ENCODE assay signal across 20 cellular contexts in genomic region chr20:905396-905961, GRCh38. TPM values are rescaled to one million over a fixed set of nuclear protein-coding genes. Genes with fewer than 3 reads are reported as not detected.
DNase-seq lines count a peak whose midpoint lies in the region; ATAC-seq, FAIRE-seq and TF ChIP-seq lines count a peak whose summit lies in the region.
"Had no signal": no experiment of that assay in that cellular context is flagged by ENCODE, and none has a peak within 500 bp of the region (broad histone marks: within the 10 kb centered on the region; RNA-seq: fewer than 3 reads in every experiment).

No MANE protein-coding gene starts in this region.

- H3K27ac ChIP-seq in osteoblast (ENCODE audit: low read depth, low read length), result no peak overlapping the region
- no peak overlapping the region for H3K27ac ChIP-seq in hepatocyte
- H3K27ac ChIP-seq: prostate gland had no signal

- H3K4me3 Mint-ChIP-seq in activated T-helper 17 cell treated with anti-CD3 and anti-CD28 coated beads, Interleukin-2, amount 50 U/mL, for 72 hours, result no peak overlapping the region
- H3K4me3 Mint-ChIP-seq: natural killer cell had no signal

- H3K79me2 ChIP-seq in osteoblast (ENCODE audit: insufficient read depth, low read length), result no peaks in the 10 kb centered on the region
- H3K79me2 ChIP-seq in hepatocyte, result no peaks in the 10 kb centered on the region

- H2AFZ ChIP-seq in osteoblast (ENCODE audit: low read length) (peak overlapping the region; percentile 35), hepatocyte (no peak overlapping the region)

- H3K4me2 ChIP-seq in osteoblast (ENCODE audit: insufficient read depth, low read length) (no peak overlapping the region), hepatocyte (no peak overlapping the region)

- no peaks in the 10 kb centered on the region for H3K36me3 Mint-ChIP-seq in activated T-helper 17 cell treated with anti-CD3 and anti-CD28 coated beads, Interleukin-2, amount 50 U/mL, for 72 hours (ENCODE audit: low read depth)
- H3K36me3 Mint-ChIP-seq: natural killer cell had no signal

- no peaks in the 10 kb centered on the region for H4K20me1 ChIP-seq in osteoblast (ENCODE audit: insufficient read depth, low read length)
- H4K20me1 ChIP-seq in hepatocyte (ENCODE audit: insufficient read depth, poor library complexity, severe bottlenecking), result no peaks in the 10 kb centered on the region

- ATAC-seq in activated T-helper 17 cell treated with anti-CD3 and anti-CD28 coated beads, Interleukin-2, amount 50 U/mL, for 72 hours (replicated peaks), result no peak
- no peak for ATAC-seq in HG03159 (IDR thresholded peaks at IDR 0.05; ENCODE audit: unreplicated experiment)
- ATAC-seq: esophagus mucosa, natural killer cell had no signal

- H3K36me3 ChIP-seq in osteoblast (ENCODE audit: insufficient read depth, low read length) (no peaks in the 10 kb centered on the region), hepatocyte (replicated peaks; ENCODE audit: insufficient read depth, low read depth) (no peaks in the 10 kb centered on the region)
- H3K36me3 ChIP-seq: prostate gland had no signal

- peaks cover 24% of the 10 kb centered on the region for H3K4me1 ChIP-seq in osteoblast (ENCODE audit: insufficient read depth, low read length)
- peaks cover 4% of the 10 kb centered on the region for H3K4me1 ChIP-seq in hepatocyte (ENCODE audit: insufficient read depth)
- H3K4me1 ChIP-seq: prostate gland had no signal

- H3K4me3 ChIP-seq in osteoblast (ENCODE audit: insufficient read depth, low read length), result no peak overlapping the region
- no peak overlapping the region for H3K4me3 ChIP-seq in hepatocyte
- H3K4me3 ChIP-seq: prostate gland had no signal

- no peaks in the 10 kb centered on the region for H3K27me3 ChIP-seq in osteoblast (ENCODE audit: insufficient read depth, low read length)
- no peaks in the 10 kb centered on the region for H3K27me3 ChIP-seq in hepatocyte

- H3K9me3 Mint-ChIP-seq in activated T-helper 17 cell treated with anti-CD3 and anti-CD28 coated beads, Interleukin-2, amount 50 U/mL, for 72 hours, result no peaks in the 10 kb centered on the region
- H3K9me3 Mint-ChIP-seq: natural killer cell had no signal

- DNase-seq in CMK (ENCODE audit: low read depth), result peak; percentile 20
- DNase-seq in MV-4-11 (lab: John Stamatoyannopoulos, UW), result peak; percentile 87
- DNase-seq in osteoblast (ENCODE audit: insufficient read length, low spot score, missing footprints), result no peak
- no peak for DNase-seq in hepatocyte (ENCODE audit: low spot score)
- DNase-seq in urothelium cell line (ENCODE audit: low spot score), result no peak
- no peak for DNase-seq in HCEC 1CT
- DNase-seq: activated CD4-positive, alpha-beta T cell treated with anti-CD3 and anti-CD28 coated beads for 1 hour; activated gamma-delta T cell; natural killer cell; NCI-H1930; NCI-H446 treated with DMSO at 0.1 percent for 48 hours; SHP77; T-helper 2 cell had no signal

- WGBS in hepatocyte (ENCODE audit: low lambda C conversion rate, missing lambda C conversion rate), result 88% methylated on average over 4 of the region's 4 CpGs

- H3K9me2 ChIP-seq in hepatocyte (replicated peaks; ENCODE audit: insufficient read depth), result no peaks in the 10 kb centered on the region

- TF ChIP-seq CTCF in osteoblast (IDR thresholded peaks at IDR 0.05; ENCODE audit: extremely low read depth, low read depth, low read length) (no peak), hepatocyte (IDR thresholded peaks at IDR 0.05; ENCODE audit: poor library complexity) (no peak)

- peak overlapping the region; percentile 27 for H3K27ac Mint-ChIP-seq in activated T-helper 17 cell treated with anti-CD3 and anti-CD28 coated beads, Interleukin-2, amount 50 U/mL, for 72 hours
- H3K27ac Mint-ChIP-seq: natural killer cell had no signal

- no peaks in the 10 kb centered on the region for H3K9me3 ChIP-seq in osteoblast (ENCODE audit: low read depth, low read length)
- H3K9me3 ChIP-seq in hepatocyte (ENCODE audit: low read depth), result no peaks in the 10 kb centered on the region
- H3K9me3 ChIP-seq: prostate gland had no signal

- H3K4me1 Mint-ChIP-seq in activated T-helper 17 cell treated with anti-CD3 and anti-CD28 coated beads, Interleukin-2, amount 50 U/mL, for 72 hours, result no peaks in the 10 kb centered on the region
- H3K4me1 Mint-ChIP-seq: natural killer cell had no signal

- no peak for FAIRE-seq in urothelium cell line (lab: Jason Lieb, UNC)

- H3K27me3 Mint-ChIP-seq in activated T-helper 17 cell treated with anti-CD3 and anti-CD28 coated beads, Interleukin-2, amount 50 U/mL, for 72 hours, result no peaks in the 10 kb centered on the region

RNA-seq across cellular contexts. Expression of gene ANGPT4, which starts 10.7 kb away (rescaled TPM):
- under 1 TPM in 1 of 2 donors, not detected in 1; 0.06 TPM for total RNA-seq in activated T-helper 17 cell treated with anti-CD3 and anti-CD28 coated beads, Interleukin-2, amount 50 U/mL, for 72 hours
- total RNA-seq in osteoblast (under 0.01 TPM in 2 replicates), hepatocyte (not detected in 2 replicates)
- polyA plus RNA-seq in hepatocyte, result not detected in 2 replicates
- total RNA-seq: glomerular endothelial cell, MCF 10A, natural killer cell, temporal lobe had no signal

Comparison
In these comparisons a context has a peak if more than half of its experiments do, and no peak if none do; other contexts are left out.
1. DNase-seq: peak in CMK (single experiment) and MV-4-11 (single experiment); none in osteoblast (single experiment), hepatocyte (single experiment), urothelium cell line (single experiment) and HCEC 1CT (single experiment).